1 cellular context compared by ENCODE assay signal in the genomic region with DNA sequence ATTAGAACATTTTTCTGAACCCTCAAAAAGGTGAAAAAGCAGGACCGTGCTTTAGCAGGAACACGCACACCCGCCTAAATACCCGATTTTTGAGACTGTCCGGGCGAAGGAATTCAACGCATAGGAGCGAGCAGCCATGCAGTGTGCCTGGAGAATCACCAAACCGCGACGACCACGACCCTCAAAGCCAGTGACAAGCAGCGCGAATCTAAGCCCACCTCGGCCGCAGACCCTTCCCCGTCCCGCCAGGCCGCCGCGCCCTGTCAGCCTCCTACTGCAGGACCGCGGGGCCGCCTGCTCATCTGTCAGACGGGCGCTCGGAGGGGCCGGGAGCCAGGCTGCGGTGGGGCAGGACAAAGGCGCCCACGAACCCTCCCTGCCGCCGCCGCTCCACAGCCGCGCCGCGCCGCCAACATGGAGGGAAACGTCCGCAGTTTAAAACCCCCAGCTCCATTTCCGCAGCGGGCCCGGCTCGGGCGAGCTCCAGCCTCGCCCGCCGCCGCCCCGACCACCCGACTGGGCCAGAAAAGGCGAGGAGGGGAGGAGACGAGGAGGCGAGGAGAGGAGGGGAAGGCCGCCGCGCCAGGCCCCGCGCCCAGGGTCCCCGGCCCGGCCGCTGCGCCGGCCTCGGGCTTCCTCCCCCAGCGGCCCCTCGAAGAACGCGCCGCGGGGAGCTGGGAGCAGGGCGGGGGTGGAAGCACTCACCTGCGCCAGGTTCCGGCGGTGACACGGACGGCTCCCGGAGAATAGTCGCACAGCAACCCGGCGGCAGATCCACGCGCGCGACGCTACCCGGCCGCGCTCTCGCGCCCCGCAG.
TF ChIP-seq lines count a peak whose summit lies in the region.

LBR (minus strand) TSS at position 790 of the 817 bp plus-strand sequence. CDS start 3,963 bp downstream, outside the sequence.

TF ChIP-seq in HepG2, 621 proteins besides CTCF, POLR2A, EP300 and RAD21 (continued from another document and continues in another):
- TF ChIP-seq, protein P1, sequence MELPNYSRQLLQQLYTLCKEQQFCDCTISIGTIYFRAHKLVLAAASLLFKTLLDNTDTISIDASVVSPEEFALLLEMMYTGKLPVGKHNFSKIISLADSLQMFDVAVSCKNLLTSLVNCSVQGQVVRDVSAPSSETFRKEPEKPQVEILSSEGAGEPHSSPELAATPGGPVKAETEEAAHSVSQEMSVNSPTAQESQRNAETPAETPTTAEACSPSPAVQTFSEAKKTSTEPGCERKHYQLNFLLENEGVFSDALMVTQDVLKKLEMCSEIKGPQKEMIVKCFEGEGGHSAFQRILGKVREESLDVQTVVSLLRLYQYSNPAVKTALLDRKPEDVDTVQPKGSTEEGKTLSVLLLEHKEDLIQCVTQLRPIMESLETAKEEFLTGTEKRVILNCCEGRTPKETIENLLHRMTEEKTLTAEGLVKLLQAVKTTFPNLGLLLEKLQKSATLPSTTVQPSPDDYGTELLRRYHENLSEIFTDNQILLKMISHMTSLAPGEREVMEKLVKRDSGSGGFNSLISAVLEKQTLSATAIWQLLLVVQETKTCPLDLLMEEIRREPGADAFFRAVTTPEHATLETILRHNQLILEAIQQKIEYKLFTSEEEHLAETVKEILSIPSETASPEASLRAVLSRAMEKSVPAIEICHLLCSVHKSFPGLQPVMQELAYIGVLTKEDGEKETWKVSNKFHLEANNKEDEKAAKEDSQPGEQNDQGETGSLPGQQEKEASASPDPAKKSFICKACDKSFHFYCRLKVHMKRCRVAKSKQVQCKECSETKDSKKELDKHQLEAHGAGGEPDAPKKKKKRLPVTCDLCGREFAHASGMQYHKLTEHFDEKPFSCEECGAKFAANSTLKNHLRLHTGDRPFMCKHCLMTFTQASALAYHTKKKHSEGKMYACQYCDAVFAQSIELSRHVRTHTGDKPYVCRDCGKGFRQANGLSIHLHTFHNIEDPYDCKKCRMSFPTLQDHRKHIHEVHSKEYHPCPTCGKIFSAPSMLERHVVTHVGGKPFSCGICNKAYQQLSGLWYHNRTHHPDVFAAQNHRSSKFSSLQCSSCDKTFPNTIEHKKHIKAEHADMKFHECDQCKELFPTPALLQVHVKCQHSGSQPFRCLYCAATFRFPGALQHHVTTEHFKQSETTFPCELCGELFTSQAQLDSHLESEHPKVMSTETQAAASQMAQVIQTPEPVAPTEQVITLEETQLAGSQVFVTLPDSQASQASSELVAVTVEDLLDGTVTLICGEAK (IDR thresholded peaks at IDR 0.05): no peak
- TF ChIP-seq, protein P1 (CRISPR knock-in tag; IDR thresholded peaks at IDR 0.05): no peak
- TF ChIP-seq RBFOX2 (IDR thresholded peaks at IDR 0.05; ENCODE audit: low read depth, low read length): peak; percentile 75
- TF ChIP-seq ZNF883 (CRISPR knock-in tag; IDR thresholded peaks at IDR 0.05; ENCODE audit: not compliant biosample characterization): no peak
- TF ChIP-seq ZNF720 (CRISPR knock-in tag; IDR thresholded peaks at IDR 0.05): no peak
- TF ChIP-seq DZIP1 (CRISPR knock-in tag; IDR thresholded peaks at IDR 0.05): no peak
- TF ChIP-seq MTF2 (CRISPR knock-in tag; IDR thresholded peaks at IDR 0.05; ENCODE audit: borderline replicate concordance): no peak
- TF ChIP-seq HNF4A (CRISPR knock-in tag; IDR thresholded peaks at IDR 0.05): no peak
- TF ChIP-seq SAP130 (CRISPR knock-in tag; IDR thresholded peaks at IDR 0.05; ENCODE audit: low read depth): peak; percentile 52; the same call in 1 of the 2 replicates
- no peak for TF ChIP-seq ZZZ3 (CRISPR knock-in tag; IDR thresholded peaks at IDR 0.05; ENCODE audit: borderline replicate concordance)
- TF ChIP-seq MIXL1 (CRISPR knock-in tag; IDR thresholded peaks at IDR 0.05): no peak
- TF ChIP-seq HNRNPH1 (optimal IDR thresholded peaks at IDR 0.05; ENCODE audit: low read depth, low read length): no peak
- TF ChIP-seq SRSF9 (IDR thresholded peaks at IDR 0.05; ENCODE audit: borderline replicate concordance, insufficient read depth, low read depth, low read length, poor library complexity, severe bottlenecking): no peak
- TF ChIP-seq RNF2 (conservative IDR thresholded peaks at IDR 0.05; ENCODE audit: low read depth): no peak
- TF ChIP-seq ZNF770 (CRISPR knock-in tag; IDR thresholded peaks at IDR 0.05): no peak
- no peak for TF ChIP-seq ZNF234 (CRISPR knock-in tag; conservative IDR thresholded peaks at IDR 0.05)
- TF ChIP-seq PRMT3 (CRISPR knock-in tag; IDR thresholded peaks at IDR 0.05; ENCODE audit: borderline replicate concordance, low read depth): no peak
- TF ChIP-seq, protein P2, sequence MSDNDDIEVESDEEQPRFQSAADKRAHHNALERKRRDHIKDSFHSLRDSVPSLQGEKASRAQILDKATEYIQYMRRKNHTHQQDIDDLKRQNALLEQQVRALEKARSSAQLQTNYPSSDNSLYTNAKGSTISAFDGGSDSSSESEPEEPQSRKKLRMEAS (IDR thresholded peaks at IDR 0.05): no peak; the same call in 1 of the 2 replicates
- no peak for TF ChIP-seq ZFP91 (CRISPR knock-in tag; IDR thresholded peaks at IDR 0.05; ENCODE audit: borderline replicate concordance)
- peak; percentile 32; the same call in 1 of the 2 replicates for TF ChIP-seq SIN3A (IDR thresholded peaks at IDR 0.05; ENCODE audit: borderline replicate concordance, low read depth, low read length)
- TF ChIP-seq ZEB1 (IDR thresholded peaks at IDR 0.05; ENCODE audit: insufficient replicate concordance, low read depth): no peak
- TF ChIP-seq NFATC3 (CRISPR knock-in tag; IDR thresholded peaks at IDR 0.05): no peak
- no peak for TF ChIP-seq JUNB (CRISPR knock-in tag; IDR thresholded peaks at IDR 0.05; ENCODE audit: borderline replicate concordance)
- TF ChIP-seq ZNF550 (CRISPR knock-in tag; IDR thresholded peaks at IDR 0.05; ENCODE audit: borderline replicate concordance): no peak
- peak; percentile 59; the same call in 1 of the 2 replicates for TF ChIP-seq ZNF605 (CRISPR knock-in tag; IDR thresholded peaks at IDR 0.05)
- TF ChIP-seq GMEB1 (CRISPR knock-in tag; IDR thresholded peaks at IDR 0.05; ENCODE audit: borderline replicate concordance): no peak
- no peak; the same call in 1 of the 2 replicates for TF ChIP-seq ZNF44 (CRISPR knock-in tag; IDR thresholded peaks at IDR 0.05)
- TF ChIP-seq POLR2AphosphoS2 (IDR thresholded peaks at IDR 0.05; ENCODE audit: low read depth, low read length): no peak
- TF ChIP-seq, protein P3, sequence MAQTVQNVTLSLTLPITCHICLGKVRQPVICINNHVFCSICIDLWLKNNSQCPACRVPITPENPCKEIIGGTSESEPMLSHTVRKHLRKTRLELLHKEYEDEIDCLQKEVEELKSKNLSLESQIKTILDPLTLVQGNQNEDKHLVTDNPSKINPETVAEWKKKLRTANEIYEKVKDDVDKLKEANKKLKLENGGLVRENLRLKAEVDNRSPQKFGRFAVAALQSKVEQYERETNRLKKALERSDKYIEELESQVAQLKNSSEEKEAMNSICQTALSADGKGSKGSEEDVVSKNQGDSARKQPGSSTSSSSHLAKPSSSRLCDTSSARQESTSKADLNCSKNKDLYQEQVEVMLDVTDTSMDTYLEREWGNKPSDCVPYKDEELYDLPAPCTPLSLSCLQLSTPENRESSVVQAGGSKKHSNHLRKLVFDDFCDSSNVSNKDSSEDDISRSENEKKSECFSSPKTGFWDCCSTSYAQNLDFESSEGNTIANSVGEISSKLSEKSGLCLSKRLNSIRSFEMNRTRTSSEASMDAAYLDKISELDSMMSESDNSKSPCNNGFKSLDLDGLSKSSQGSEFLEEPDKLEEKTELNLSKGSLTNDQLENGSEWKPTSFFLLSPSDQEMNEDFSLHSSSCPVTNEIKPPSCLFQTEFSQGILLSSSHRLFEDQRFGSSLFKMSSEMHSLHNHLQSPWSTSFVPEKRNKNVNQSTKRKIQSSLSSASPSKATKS (CRISPR knock-in tag; IDR thresholded peaks at IDR 0.05): no peak
- no peak; the same call in 1 of the 2 replicates for TF ChIP-seq POLR2G (IDR thresholded peaks at IDR 0.05; ENCODE audit: low read depth, low read length)
- peak; percentile 82 for TF ChIP-seq HNRNPLL (IDR thresholded peaks at IDR 0.05; ENCODE audit: low read depth, low read length, poor library complexity, severe bottlenecking)
- no peak for TF ChIP-seq ARID2 (CRISPR knock-in tag; IDR thresholded peaks at IDR 0.05; ENCODE audit: borderline replicate concordance)
- TF ChIP-seq ZNF556 (CRISPR knock-in tag; IDR thresholded peaks at IDR 0.05; ENCODE audit: borderline replicate concordance): no peak
- TF ChIP-seq NR2F2 (IDR thresholded peaks at IDR 0.05; ENCODE audit: borderline replicate concordance, low read depth): no peak
